In genomic region chr1:155139895-155140629, GRCh38 we compare ENCODE assay signal across 1 cellular context.
TF ChIP-seq lines count a peak whose summit lies in the region.

Gene DPM3 (minus strand): TSS chr1:155140531. CDS start chr1:155140240, 291 bp downstream.

TF ChIP-seq in K562, 482 proteins besides CTCF, POLR2A, EP300 and RAD21 (continued from another document and continues in another):
- TF ChIP-seq PBX2 (CRISPR knock-in tag; IDR thresholded peaks at IDR 0.05; ENCODE audit: low read depth), result no peak
- no peak for TF ChIP-seq PBX2 (tag; conservative IDR thresholded peaks at IDR 0.05; ENCODE audit: low read depth)
- TF ChIP-seq TAF7 (tag; IDR thresholded peaks at IDR 0.05), result peak; percentile 41; the same call in 1 of the 2 replicates
- TF ChIP-seq CTCFL (IDR thresholded peaks at IDR 0.05; ENCODE audit: borderline replicate concordance, insufficient read depth, low read depth, low read length, poor library complexity, severe bottlenecking), result no peak
- no peak for TF ChIP-seq ZNF436 (CRISPR knock-in tag; IDR thresholded peaks at IDR 0.05)
- no peak for TF ChIP-seq FOSL1 (tag; conservative IDR thresholded peaks at IDR 0.05)
- no peak for TF ChIP-seq CCAR2 (IDR thresholded peaks at IDR 0.05; ENCODE audit: low read depth, low read length)
- TF ChIP-seq ERF (CRISPR knock-in tag; IDR thresholded peaks at IDR 0.05), result no peak; the same call in 1 of the 2 replicates
- TF ChIP-seq CHCHD3 (CRISPR knock-in tag; IDR thresholded peaks at IDR 0.05), result no peak; the same call in 1 of the 2 replicates
- no peak for TF ChIP-seq GTF2B (IDR thresholded peaks at IDR 0.05; ENCODE audit: extremely low read depth, insufficient read length)
- no peak for TF ChIP-seq ZNF212 (CRISPR knock-in tag; IDR thresholded peaks at IDR 0.05)
- no peak for TF ChIP-seq NR2F6 (CRISPR knock-in tag; IDR thresholded peaks at IDR 0.05)
- TF ChIP-seq CBX2 (IDR thresholded peaks at IDR 0.05; ENCODE audit: insufficient read depth, low read length, poor library complexity, severe bottlenecking), result no peak
- no peak for TF ChIP-seq TCFL5 (CRISPR knock-in tag; conservative IDR thresholded peaks at IDR 0.05)
- TF ChIP-seq NFRKB (IDR thresholded peaks at IDR 0.05; ENCODE audit: low read depth), result peak; percentile 75
- TF ChIP-seq ZNF324 (CRISPR knock-in tag; IDR thresholded peaks at IDR 0.05), result no peak
- peak; percentile 84 for TF ChIP-seq TAF1 (IDR thresholded peaks at IDR 0.05; ENCODE audit: control insufficient read depth, extremely low read depth, insufficient read depth, low read length, severe bottlenecking)
- no peak for TF ChIP-seq SMARCE1 (IDR thresholded peaks at IDR 0.05)
- TF ChIP-seq NR3C1 (CRISPR knock-in tag; IDR thresholded peaks at IDR 0.05), result no peak
- TF ChIP-seq CBFA2T3 (IDR thresholded peaks at IDR 0.05), result no peak
- TF ChIP-seq CXXC5 (CRISPR knock-in tag; IDR thresholded peaks at IDR 0.05), result peak; percentile 68
- no peak for TF ChIP-seq MED1 (CRISPR knock-in tag; IDR thresholded peaks at IDR 0.05; ENCODE audit: borderline replicate concordance)
- TF ChIP-seq EGR1 (conservative IDR thresholded peaks at IDR 0.05), result peak; percentile 84
- TF ChIP-seq HDGF (IDR thresholded peaks at IDR 0.05), result no peak
- no peak for TF ChIP-seq CEBPZ (IDR thresholded peaks at IDR 0.05; ENCODE audit: borderline replicate concordance, low read depth, low read length)
- no peak for TF ChIP-seq IFI16 (CRISPR knock-in tag; IDR thresholded peaks at IDR 0.05)
- TF ChIP-seq HDAC8 (tag; IDR thresholded peaks at IDR 0.05), result no peak
- TF ChIP-seq RBM34 (IDR thresholded peaks at IDR 0.05; ENCODE audit: borderline replicate concordance, insufficient read depth, low read length), result no peak
- no peak for TF ChIP-seq SRSF7 (optimal IDR thresholded peaks at IDR 0.05; ENCODE audit: low read depth, low read length)
- TF ChIP-seq FOXK1 (CRISPR knock-in tag; IDR thresholded peaks at IDR 0.05; ENCODE audit: borderline replicate concordance), result 0 out of 2 replicates have a peak, but pooled peaks have one; percentile 46
- TF ChIP-seq TSC22D4 (tag; IDR thresholded peaks at IDR 0.05), result no peak
- TF ChIP-seq ZNF75A (CRISPR knock-in tag; IDR thresholded peaks at IDR 0.05), result no peak
- TF ChIP-seq POLR2AphosphoS2 (IDR thresholded peaks at IDR 0.05; ENCODE audit: low read length), result no peak; the same call in 1 of the 2 replicates
- no peak for TF ChIP-seq MAFF (IDR thresholded peaks at IDR 0.05; ENCODE audit: low read length)
- peak; percentile 5 to 31; a peak in 1 of 4 replicates for TF ChIP-seq TEAD1 (CRISPR knock-in tag; IDR thresholded peaks at IDR 0.05)
- no peak for TF ChIP-seq HOMEZ (CRISPR knock-in tag; IDR thresholded peaks at IDR 0.05)
- TF ChIP-seq RERE (CRISPR knock-in tag; IDR thresholded peaks at IDR 0.05; ENCODE audit: borderline replicate concordance), result no peak
- peak; percentile 89 for TF ChIP-seq CREB3L1 (IDR thresholded peaks at IDR 0.05; ENCODE audit: borderline replicate concordance, low read depth)
- peak; percentile 30; the same call in 1 of the 2 replicates for TF ChIP-seq CREB1 (IDR thresholded peaks at IDR 0.05)
- peak; percentile 67; the same call in 1 of the 2 replicates for TF ChIP-seq CREB1 (CRISPR knock-in tag; IDR thresholded peaks at IDR 0.05)
- no peak for TF ChIP-seq PTBP1 (IDR thresholded peaks at IDR 0.05; ENCODE audit: low read depth, low read length)
- TF ChIP-seq NCOR1 (IDR thresholded peaks at IDR 0.05), result no peak
- no peak for TF ChIP-seq SMARCA5 (IDR thresholded peaks at IDR 0.05)
- TF ChIP-seq NCOA1 (IDR thresholded peaks at IDR 0.05; ENCODE audit: low read depth), result peak; percentile 94
- TF ChIP-seq POLR2H (tag; IDR thresholded peaks at IDR 0.05; ENCODE audit: low read depth), result no peak
- no peak for TF ChIP-seq ZNF444 (CRISPR knock-in tag; IDR thresholded peaks at IDR 0.05)
- TF ChIP-seq ZFX (CRISPR knock-in tag; IDR thresholded peaks at IDR 0.05), result peak; percentile 86
- TF ChIP-seq ZNF143 (CRISPR knock-in tag; IDR thresholded peaks at IDR 0.05), result peak; percentile 100
- no peak for TF ChIP-seq ZKSCAN3 (CRISPR knock-in tag; IDR thresholded peaks at IDR 0.05)
- TF ChIP-seq RBM25 (IDR thresholded peaks at IDR 0.05; ENCODE audit: low read depth, low read length, severe bottlenecking), result no peak
- no peak for TF ChIP-seq ZNF124 (CRISPR knock-in tag; IDR thresholded peaks at IDR 0.05)
- peak; percentile 53 for TF ChIP-seq ZNF395 (CRISPR knock-in tag; IDR thresholded peaks at IDR 0.05)
- TF ChIP-seq ETV6 (IDR thresholded peaks at IDR 0.05; ENCODE audit: borderline replicate concordance in 1 of 2, low read depth in 2 of 2, low read length in 1 of 2), result no peak
- no peak for TF ChIP-seq ETV6 (CRISPR knock-in tag; IDR thresholded peaks at IDR 0.05; ENCODE audit: borderline replicate concordance)
